In genomic region chr6:111804627-111805235, GRCh38 we compare ENCODE assay signal across 9 cellular contexts.
DNase-seq lines count a peak whose midpoint lies in the region; ATAC-seq and TF ChIP-seq lines count a peak whose summit lies in the region.
"Had no signal": no experiment of that assay in that cellular context is flagged by ENCODE, and none has a peak within 500 bp of the region (broad histone marks: within the 10 kb centered on the region; RNA-seq: fewer than 3 reads in every experiment).

No MANE protein-coding gene starts in this region.

- H3K36me3 ChIP-seq in sigmoid colon = no peaks in the 10 kb centered on the region

- H3K4me3 ChIP-seq in sigmoid colon = no peak overlapping the region

- TF ChIP-seq POLR2A in sigmoid colon (IDR thresholded peaks at IDR 0.05) = no peak

- TF ChIP-seq EP300 in sigmoid colon (IDR thresholded peaks at IDR 0.05) = no peak

- no peak for TF ChIP-seq CTCF in sigmoid colon (IDR thresholded peaks at IDR 0.05)

- peak overlapping the region in 3 of 4 donors; percentile 47 to 50 (median 50) for H3K27ac ChIP-seq in sigmoid colon
- H3K27ac ChIP-seq: C4-2B had no signal

- H3K4me1 ChIP-seq in sigmoid colon = peaks cover 0 to 33% (median 21%) of the 10 kb centered on the region in 4 donors

- intact Hi-C loops in sigmoid colon (cut with DNase I) = loop anchor here (5.0 kb wide), 1 partner anchor 68 kb away; the partner anchor contains the start of gene FYN

- ATAC-seq in HG03196 (IDR thresholded peaks at IDR 0.05; ENCODE audit: unreplicated experiment) (peak; percentile 60), esophagus mucosa (peak; percentile 44)

- H3K27me3 ChIP-seq in sigmoid colon = no peaks in the 10 kb centered on the region

- 51 to 72% methylated on average over 8 of the region's 8 CpGs for WGBS in sigmoid colon, 2 donors

- DNase-seq in SIG-M5 treated with dmso at 0.1 percent for 504 hours (lab: John Stamatoyannopoulos, UW; ENCODE audit: unreplicated experiment) (peak; percentile 11), SIG-M5 (lab: John Stamatoyannopoulos, UW) (no peak), sigmoid colon (no peak), NCI-H2171 (lab: John Stamatoyannopoulos, UW) (no peak), NCI-H2227 treated with DMSO at 0.1 percent for 48 hours (lab: John Stamatoyannopoulos, UW) (no peak)
- DNase-seq in activated CD4-positive, alpha-beta T cell treated with anti-CD3 and anti-CD28 coated beads, Interleukin-2, amount 50 U/mL, for 1 hour = peak; percentile 56

- no peaks in the 10 kb centered on the region for H3K9me3 ChIP-seq in sigmoid colon

Comparison
In these comparisons a context has a peak if more than half of its experiments do, and no peak if none do; other contexts are left out.
1. DNase-seq: peak in SIG-M5 treated with dmso at 0.1 percent for 504 hours (single experiment) and activated CD4-positive, alpha-beta T cell treated with anti-CD3 and anti-CD28 coated beads, Interleukin-2, amount 50 U/mL, for 1 hour (single experiment); none in SIG-M5 (single experiment), sigmoid colon (single experiment), NCI-H2171 (single experiment) and NCI-H2227 treated with DMSO at 0.1 percent for 48 hours (single experiment).